In genomic region chr10:58435297-58435696, GRCh38 we compare ENCODE assay signal across 9 cellular contexts. TPM values are rescaled to one million over a fixed set of nuclear protein-coding genes. Genes with fewer than 3 reads are reported as not detected.
DNase-seq lines count a peak whose midpoint lies in the region; ATAC-seq and TF ChIP-seq lines count a peak whose summit lies in the region.
"Had no signal": no experiment of that assay in that cellular context is flagged by ENCODE, and none has a peak within 500 bp of the region (broad histone marks: within the 10 kb centered on the region; RNA-seq: fewer than 3 reads in every experiment).

No MANE protein-coding gene starts in this region.

- peak overlapping the region; percentile 23 for H3K4me3 Mint-ChIP-seq in activated naive CD8-positive, alpha-beta T cell treated with anti-CD3 and anti-CD28 coated beads for 36 hours
- H3K4me3 Mint-ChIP-seq in nephron progenitor cell, result no peak overlapping the region
- H3K4me3 Mint-ChIP-seq: brain had no signal

- peaks cover 13% of the 10 kb centered on the region for H3K4me1 Mint-ChIP-seq in activated naive CD8-positive, alpha-beta T cell treated with anti-CD3 and anti-CD28 coated beads for 36 hours
- peaks cover 13% of the 10 kb centered on the region for H3K4me1 Mint-ChIP-seq in nephron progenitor cell

- no peaks in the 10 kb centered on the region for H3K27me3 ChIP-seq in aorta (ENCODE audit: control insufficient read depth in 1 of 2, insufficient read depth in 2 of 2, low read length in 1 of 2)
- no peaks in the 10 kb centered on the region for H3K27me3 ChIP-seq in WERI-Rb-1 (ENCODE audit: insufficient read depth, low read depth, severe bottlenecking)

- H3K9me3 ChIP-seq in aorta (ENCODE audit: control insufficient read depth, low read length) (no peaks in the 10 kb centered on the region), WERI-Rb-1 (ENCODE audit: severe bottlenecking) (no peaks in the 10 kb centered on the region)

- ATAC-seq in aorta (ENCODE audit: low FRiP score) (peak; percentile 78), GM19463 (IDR thresholded peaks at IDR 0.05; ENCODE audit: unreplicated experiment) (no peak)

- intact Hi-C loops in aorta (cut with DNase I), result loop anchor here in 1 of 2 donors (5.0 kb wide), 1 partner anchor 77 kb away; the partner anchor contains the start of gene BICC1

- H3K27ac ChIP-seq in aorta (ENCODE audit: low read depth in 1 of 2, low read length in 2 of 2) (no peak overlapping the region), WERI-Rb-1 (no peak overlapping the region)

- no peaks in the 10 kb centered on the region for H3K36me3 ChIP-seq in aorta (ENCODE audit: control insufficient read depth in 1 of 2, insufficient read depth in 2 of 2, low read length in 1 of 2)
- no peaks in the 10 kb centered on the region for H3K36me3 ChIP-seq in WERI-Rb-1

- H3K4me1 ChIP-seq in aorta (ENCODE audit: control insufficient read depth in 1 of 2, insufficient read depth in 2 of 2, low read length in 2 of 2), result peaks cover 3 to 8% of the 10 kb centered on the region in 2 donors

- peaks cover 4% of the 10 kb centered on the region for H3K9me3 Mint-ChIP-seq in activated naive CD8-positive, alpha-beta T cell treated with anti-CD3 and anti-CD28 coated beads for 36 hours
- H3K9me3 Mint-ChIP-seq in nephron progenitor cell, result peaks cover 5% of the 10 kb centered on the region

- peak; percentile 7 for DNase-seq in stimulated activated CD4-positive, alpha-beta T cell treated with anti-CD3 and anti-CD28 coated beads, Interleukin-4, amount 100 ng/mL, for 24 hours
- no peak for DNase-seq in stimulated activated CD4-positive, alpha-beta T cell treated with anti-CD3 and anti-CD28 coated beads, Interleukin-12 subunit alpha, Interleukin-12 subunit beta, amount 100 ng/mL, for 4 hours
- peak; percentile 40 for DNase-seq in activated naive CD8-positive, alpha-beta T cell treated with anti-CD3 and anti-CD28 coated beads for 36 hours
- DNase-seq in iPS-NIHi11 (ENCODE audit: low spot score) (peak; percentile 21), aorta (peak in 1 of 2 donors; percentile 81), nephron progenitor cell (no peak), WERI-Rb-1 (no peak)

- H3K27ac Mint-ChIP-seq in activated naive CD8-positive, alpha-beta T cell treated with anti-CD3 and anti-CD28 coated beads for 36 hours, result no peak overlapping the region
- no peak overlapping the region for H3K27ac Mint-ChIP-seq in nephron progenitor cell

- 18 to 20% methylated on average over 2 of the region's 2 CpGs for WGBS in aorta, 2 donors

- TF ChIP-seq CTCF in nephron progenitor cell (IDR thresholded peaks at IDR 0.05), result no peak
- TF ChIP-seq CTCF in WERI-Rb-1 (IDR thresholded peaks at IDR 0.05; ENCODE audit: low read depth, low read length), result no peak

- H3K27me3 Mint-ChIP-seq in activated naive CD8-positive, alpha-beta T cell treated with anti-CD3 and anti-CD28 coated beads for 36 hours, result peaks cover 7% of the 10 kb centered on the region
- H3K27me3 Mint-ChIP-seq in nephron progenitor cell (ENCODE audit: low read depth, poor library complexity), result peaks cover 7% of the 10 kb centered on the region

- no peaks in the 10 kb centered on the region for H3K36me3 Mint-ChIP-seq in activated naive CD8-positive, alpha-beta T cell treated with anti-CD3 and anti-CD28 coated beads for 36 hours
- no peaks in the 10 kb centered on the region for H3K36me3 Mint-ChIP-seq in nephron progenitor cell (ENCODE audit: low read depth)
- H3K36me3 Mint-ChIP-seq: brain had no signal

- H3K4me3 ChIP-seq in aorta (ENCODE audit: low read length in 2 of 2) (no peak overlapping the region), WERI-Rb-1 (ENCODE audit: low read depth, low read length) (no peak overlapping the region)

RNA-seq across cellular contexts. Expression of gene TFAM, which starts 50.1 kb away (rescaled TPM):
- 100 to 1,000 TPM; 153 to 159 TPM for total RNA-seq in activated naive CD8-positive, alpha-beta T cell treated with anti-CD3 and anti-CD28 coated beads for 36 hours
- total RNA-seq in aorta, result 10 to 100 TPM; 20.0 to 25.5 TPM
- polyA plus RNA-seq in aorta, result 1 to 10 TPM; 6.5 to 7.1 TPM

Comparison
In these comparisons a context has a peak if more than half of its experiments do, and no peak if none do; other contexts are left out.
1. DNase-seq: peak in stimulated activated CD4-positive, alpha-beta T cell treated with anti-CD3 and anti-CD28 coated beads, Interleukin-4, amount 100 ng/mL, for 24 hours (single experiment), activated naive CD8-positive, alpha-beta T cell treated with anti-CD3 and anti-CD28 coated beads for 36 hours (single experiment) and iPS-NIHi11 (single experiment); none in stimulated activated CD4-positive, alpha-beta T cell treated with anti-CD3 and anti-CD28 coated beads, Interleukin-12 subunit alpha, Interleukin-12 subunit beta, amount 100 ng/mL, for 4 hours (single experiment), nephron progenitor cell (single experiment) and WERI-Rb-1 (single experiment).
2. RNA of gene TFAM, which starts 50.1 kb away (total RNA-seq): 153 to 159 TPM in activated naive CD8-positive, alpha-beta T cell treated with anti-CD3 and anti-CD28 coated beads for 36 hours; 20.0 to 25.5 TPM in aorta; every median in the first group is over 4 times any median in the second.